ENCODE assay signal across 8 cellular contexts in the genomic region with DNA sequence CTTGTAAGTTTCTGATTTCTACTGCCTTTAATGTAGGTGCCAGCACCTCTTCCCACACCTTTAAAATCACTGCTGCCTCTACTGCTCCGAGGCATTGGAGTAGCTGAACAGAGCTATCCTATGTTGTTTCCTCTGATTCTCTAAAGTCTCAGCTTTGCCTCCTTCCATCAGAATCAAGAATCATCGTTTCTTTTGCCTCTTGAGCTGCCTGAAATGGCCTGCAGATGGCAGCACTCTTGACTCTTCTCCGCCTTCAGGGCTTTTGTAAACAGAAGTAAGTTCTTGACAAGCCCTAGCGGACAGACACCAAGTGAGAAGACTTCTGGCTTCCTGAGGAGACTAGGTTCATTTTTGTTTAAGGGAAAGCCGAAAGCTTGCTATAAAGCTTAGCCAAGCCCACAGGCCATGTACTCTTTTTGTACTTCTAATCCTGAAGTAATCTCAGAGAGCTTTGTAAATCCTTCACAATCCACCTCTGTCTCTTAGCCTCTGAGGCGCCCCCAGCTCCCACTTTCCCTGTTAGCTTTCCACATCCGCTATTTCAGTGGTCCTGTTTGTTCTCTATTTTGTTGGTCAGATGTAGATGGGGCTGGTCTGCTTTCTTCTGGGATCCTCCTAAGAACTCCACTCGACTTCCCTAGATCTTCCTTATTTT. TPM values are rescaled to one million over a fixed set of nuclear protein-coding genes. Genes with fewer than 3 reads are reported as not detected.
DNase-seq lines count a peak whose midpoint lies in the region; ATAC-seq, FAIRE-seq and TF ChIP-seq lines count a peak whose summit lies in the region.

No MANE protein-coding gene starts in this region.

- no peak overlapping the region for H3K14ac ChIP-seq in H1 (ENCODE audit: insufficient read length)

- no peaks in the 10 kb centered on the region for H3K79me2 ChIP-seq in H1 (ENCODE audit: control insufficient read depth in 1 of 2, insufficient read depth in 2 of 2, low read length in 2 of 2)

- FAIRE-seq in H1 (lab: Jason Lieb, UNC): peak; percentile 98

- H2BK120ac ChIP-seq in H1 (replicated peaks; ENCODE audit: low read depth, low read length): no peak overlapping the region

- H2BK5ac ChIP-seq in H1 (ENCODE audit: low read depth, low read length): no peak overlapping the region

- H3K56ac ChIP-seq in H1 (replicated peaks; ENCODE audit: insufficient read length, low read depth, low read length): no peak overlapping the region

- POLR2A ChIA-PET in H1 (lab: Charles Lee; ENCODE audit: partially characterized antibody): interaction anchor here (0.9 to 1.6 kb wide), 2 partner anchors 8 to 11 kb away, joined by 3 to 5 read pairs; no protein-coding TSS in a partner anchor

- no peak for TF ChIP-seq EP300 in H1 (IDR thresholded peaks at IDR 0.05; ENCODE audit: borderline replicate concordance in 1 of 2, low read depth in 2 of 2, low read length in 2 of 2)

- peaks cover 0 to 2% (median 0%) of the 10 kb centered on the region in 4 experiments; a peak in 2 of 8 replicates for H3K36me3 ChIP-seq in H1 (ENCODE audit: control insufficient read depth in 2 of 4, insufficient read depth in 4 of 4, low read length in 3 of 4)

- no peak for TF ChIP-seq POLR2A in H1 (IDR thresholded peaks at IDR 0.05; ENCODE audit: control extremely low read depth in 1 of 2, low read depth in 2 of 2, low read length in 2 of 2)

- H3K4me2 ChIP-seq in H1 (ENCODE audit: insufficient read depth in 1 of 2, low read depth in 2 of 2, low read length in 2 of 2): no peak overlapping the region

- CTCF ChIA-PET in H1 (lab: Charles Lee; ENCODE audit: partially characterized antibody): interaction anchor here (0.6 to 1.8 kb wide), 29 partner anchors 9 to 753 kb away, joined by 3 to 23 read pairs (median 4); no protein-coding TSS in a partner anchor

- no peaks in the 10 kb centered on the region; a peak in 1 of 7 replicates for H3K4me1 ChIP-seq in H1 (replicated peaks in 1 of 4; ENCODE audit: control insufficient read depth in 3 of 4, insufficient read depth in 4 of 4, low read length in 3 of 4)

- no peak overlapping the region for H2BK12ac ChIP-seq in H1 (ENCODE audit: low read depth, low read length)

- H3K79me1 ChIP-seq in H1 (ENCODE audit: low read depth, low read length): no peaks in the 10 kb centered on the region

- H2BK20ac ChIP-seq in H1 (ENCODE audit: low read length): no peak overlapping the region

- H4K20me1 ChIP-seq in H1 (replicated peaks in 1 of 2; ENCODE audit: control insufficient read depth in 1 of 2, insufficient read depth in 2 of 2, low read length in 2 of 2): no peaks in the 10 kb centered on the region

- H3K23ac ChIP-seq in H1 (ENCODE audit: insufficient read length): no peak overlapping the region

- H2AK5ac ChIP-seq in H1 (ENCODE audit: low read depth, low read length): no peak overlapping the region

- TF ChIP-seq CTCF in H1 (IDR thresholded peaks at IDR 0.05; ENCODE audit: control extremely low read depth in 1 of 3, insufficient read depth in 1 of 3, low read depth in 1 of 3, low read length in 3 of 3): peak; percentile 37 to 95 (median 92)

- no peak overlapping the region for H3K27ac ChIP-seq in H1 (ENCODE audit: low read depth, low read length)

- TF ChIP-seq RAD21 in H1 (IDR thresholded peaks at IDR 0.05 in 1 of 2, conservative IDR thresholded peaks at IDR 0.05 in 1 of 2; ENCODE audit: low read depth in 2 of 2, low read length in 2 of 2): peak; percentile 42 to 64; a peak in 3 of 4 replicates

- no peaks in the 10 kb centered on the region for H3K27me3 ChIP-seq in H1 (replicated peaks in 1 of 4; ENCODE audit: control insufficient read depth in 3 of 4, extremely low read depth in 1 of 4, insufficient read depth in 3 of 4, low read length in 3 of 4)

- no peak overlapping the region for H3K4ac ChIP-seq in H1 (replicated peaks; ENCODE audit: insufficient read length, low read depth, low read length)

- no peak overlapping the region for H4K91ac ChIP-seq in H1 (replicated peaks; ENCODE audit: insufficient read length, low read length)

- H3K9me3 ChIP-seq in H1 (ENCODE audit: insufficient read depth in 2 of 2, low read depth in 1 of 2, low read length in 1 of 2): no peaks in the 10 kb centered on the region

- no peak overlapping the region for H3K18ac ChIP-seq in H1 (ENCODE audit: extremely low read depth, low read length)

- no peak overlapping the region for H2BK15ac ChIP-seq in H1 (ENCODE audit: low read length)

- DNase-seq in AG08395 (ENCODE audit: low spot score) (peak; percentile 75), NCI-H69 (lab: John Stamatoyannopoulos, UW) (peak; percentile 30), H1 (ENCODE audit: low read depth in 1 of 2, low spot score in 2 of 2) (peak; percentile 33 to 85), midbrain (lab: John Stamatoyannopoulos, UW) (peak; percentile 58)
- DNase-seq in activated CD4-positive, alpha-beta T cell treated with anti-CD3 and anti-CD28 coated beads, Interleukin-2, amount 50 U/mL, for 48 hours: peak; percentile 67 to 73
- peak; percentile 23 to 36 for DNase-seq in stimulated activated CD8-positive, alpha-beta memory T cell treated with anti-CD3 and anti-CD28 coated beads, Interleukin-7, amount 100 ng/mL, for 1 hour (ENCODE audit: low read depth in 2 of 2)

- ATAC-seq in GM18508 (IDR thresholded peaks at IDR 0.05; ENCODE audit: insufficient read depth, unreplicated experiment): peak; percentile 84
- peak; percentile 88 for ATAC-seq in HG02970 (IDR thresholded peaks at IDR 0.05; ENCODE audit: low FRiP score, unreplicated experiment)

- H3K9ac ChIP-seq in H1 (replicated peaks in 1 of 4; ENCODE audit: extremely low read depth in 1 of 4, low read depth in 3 of 4, low read length in 3 of 4): no peak overlapping the region

- no peak overlapping the region for H2AFZ ChIP-seq in H1 (ENCODE audit: low read length)

- no peak overlapping the region for H4K5ac ChIP-seq in H1 (ENCODE audit: insufficient read length, low read depth, low read length)

- WGBS in H1 (ENCODE audit: extremely low coverage in 1 of 2, insufficient coverage in 1 of 2, insufficient read length in 1 of 2, insufficient replicate concordance in 2 of 2, low coverage in 1 of 2, low lambda C conversion rate in 2 of 2, missing lambda C conversion rate in 1 of 2), 2 experiments: 61% methylated on average over 8 of the region's 8 CpGs; no CpG with 5 or more reads in 1 of the 2 experiments

- peaks cover 2% of the 10 kb centered on the region; the same call in 1 of the 2 replicates for H3K23me2 ChIP-seq in H1 (ENCODE audit: low read depth, low read length)

- H3K4me3 ChIP-seq in H1 (ENCODE audit: extremely low read depth in 1 of 4, insufficient read depth in 2 of 4, low read depth in 3 of 4, low read length in 4 of 4): no peak overlapping the region

- H4K8ac ChIP-seq in H1 (ENCODE audit: extremely low read depth, insufficient read depth, low read length): no peak overlapping the region

TF ChIP-seq in H1, 55 proteins besides CTCF, POLR2A, EP300 and RAD21:
- TF ChIP-seq, protein P1, sequence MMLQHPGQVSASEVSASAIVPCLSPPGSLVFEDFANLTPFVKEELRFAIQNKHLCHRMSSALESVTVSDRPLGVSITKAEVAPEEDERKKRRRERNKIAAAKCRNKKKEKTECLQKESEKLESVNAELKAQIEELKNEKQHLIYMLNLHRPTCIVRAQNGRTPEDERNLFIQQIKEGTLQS (IDR thresholded peaks at IDR 0.05; ENCODE audit: insufficient read depth, low read depth, low read length): no peak

RNA-seq across cellular contexts. Expression of gene GTF3C3, which starts 48.4 kb away (rescaled TPM):
- 47.5 and 52.2 TPM in 2 replicates for total RNA-seq in H1 (2021; fragmentation: NEBNext Ultra II Directional; extraction: Animal tissue kit (Norgen Biotek cat#: 25700))
- 11.7 and 19.6 TPM in 2 replicates for polyA plus RNA-seq in H1 (2011; rRNA removed)
- polyA plus RNA-seq in H1 (2011; cell fraction: cytosol; rRNA removed): 21.2 TPM
- 19.2 TPM for polyA plus RNA-seq in H1 (2011; cell fraction: nucleus; rRNA removed)
- 21.0 to 35.6 TPM (median 25.0 TPM) in 4 replicates for polyA plus RNA-seq in H1 (2012, experiment 1 of 2)
- polyA plus RNA-seq in H1 (2012, experiment 2 of 2): 1.8 TPM
- polyA plus RNA-seq in H1 (2013, experiment 1 of 2): 20.7 TPM
- polyA plus RNA-seq in H1 (2013, experiment 2 of 2): 19.5 TPM
- 39.5 and 77.0 TPM in 2 replicates for polyA minus RNA-seq in H1 (2011; rRNA and poly(A)+ RNA removed)
- polyA minus RNA-seq in H1 (2011; cell fraction: cytosol; rRNA and poly(A)+ RNA removed): 24.7 TPM
- 75.8 TPM for polyA minus RNA-seq in H1 (2011; cell fraction: nucleus; rRNA and poly(A)+ RNA removed)

RNA-seq across cellular contexts. Expression of gene C2orf66, which starts 58.1 kb away (rescaled TPM):
- total RNA-seq in H1 (2021; fragmentation: NEBNext Ultra II Directional; extraction: Animal tissue kit (Norgen Biotek cat#: 25700)): not detected in 2 replicates
- polyA plus RNA-seq in H1 (2011; rRNA removed): not detected in 2 replicates
- polyA plus RNA-seq in H1 (2011; cell fraction: cytosol; rRNA removed): not detected
- 0.09 TPM for polyA plus RNA-seq in H1 (2011; cell fraction: nucleus; rRNA removed)
- polyA plus RNA-seq in H1 (2012, experiment 1 of 2): not detected in 4 replicates
- not detected for polyA plus RNA-seq in H1 (2012, experiment 2 of 2)
- polyA plus RNA-seq in H1 (2013, experiment 1 of 2): not detected
- not detected for polyA plus RNA-seq in H1 (2013, experiment 2 of 2)
- not detected in 2 replicates for polyA minus RNA-seq in H1 (2011; rRNA and poly(A)+ RNA removed)
- polyA minus RNA-seq in H1 (2011; cell fraction: cytosol; rRNA and poly(A)+ RNA removed): not detected
- not detected for polyA minus RNA-seq in H1 (2011; cell fraction: nucleus; rRNA and poly(A)+ RNA removed)
